Comparison of ENCODE assay signal across 9 cellular contexts in the genomic region with DNA sequence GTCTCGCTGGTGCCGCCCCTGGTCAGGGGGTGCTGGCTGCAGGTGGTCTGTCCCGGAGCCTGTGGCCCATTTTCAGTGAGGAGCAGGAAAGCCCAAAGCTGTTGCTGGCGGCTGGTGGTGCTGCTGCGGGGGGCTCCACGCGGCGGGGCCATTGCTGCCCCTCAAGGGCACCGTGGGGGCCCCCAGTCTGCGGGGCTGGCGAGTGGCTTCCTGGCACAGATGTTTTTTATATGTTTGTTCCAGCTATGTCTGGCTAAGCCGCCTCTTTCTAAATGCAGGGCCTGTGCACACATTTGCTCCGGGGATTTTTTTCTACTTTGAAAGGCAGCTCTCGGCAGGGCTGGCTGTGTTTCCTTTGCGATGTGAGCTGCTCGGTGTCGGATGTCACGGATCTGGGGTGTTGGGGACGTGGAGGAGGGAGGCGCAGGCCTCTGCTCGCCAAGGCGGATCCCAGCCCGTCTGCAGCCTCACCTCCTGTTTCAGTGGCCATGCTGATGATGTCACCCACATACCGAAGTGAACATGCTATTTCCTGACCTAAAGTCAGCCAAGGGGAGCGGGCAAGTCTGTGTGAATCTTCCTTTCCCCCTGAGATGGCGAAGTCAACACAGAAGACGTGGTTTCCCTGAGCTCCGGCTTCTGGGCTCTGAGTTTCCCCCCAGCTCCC.
A peak's percentile ranks its signal among the peaks of the same experiment; 100 is the strongest.
DNase-seq lines count a peak whose midpoint lies in the region; ATAC-seq and TF ChIP-seq lines count a peak whose summit lies in the region.
"Had no signal": no experiment of that assay in that cellular context is flagged by ENCODE, and none has a peak within 500 bp of the region (broad histone marks: within the 10 kb centered on the region; RNA-seq: fewer than 3 reads in every experiment).

No MANE protein-coding gene starts in this region.

- WGBS in mesenchymal stem cell = 37% methylated on average over 27 of the region's 28 CpGs
- WGBS in stomach, 5 donors = 30 to 48% (median 37%) methylated on average over 26 to 28 of the region's 28 CpGs

- no peaks in the 10 kb centered on the region for H3K36me3 ChIP-seq in A673 (ENCODE audit: insufficient read depth, low read length, poor library complexity, severe bottlenecking)
- H3K36me3 ChIP-seq in mesenchymal stem cell (ENCODE audit: control insufficient read depth in 1 of 2, insufficient read depth in 2 of 2, low read depth in 1 of 2, low read length in 2 of 2) = no peaks in the 10 kb centered on the region
- H3K36me3 ChIP-seq in stomach = no peaks in the 10 kb centered on the region

- CTCF ChIA-PET in A673 (lab: Charles Lee) = no interaction called here

- peak overlapping the region; percentile 96 for H4K8ac ChIP-seq in mesenchymal stem cell (ENCODE audit: low read length)

- intact Hi-C loops in A673 (cut with micrococcal nuclease; ENCODE audit: unreplicated experiment) (no loop called here), stomach (cut with DNase I; ENCODE audit: low total_unique reads) (no loop called here)

- peak overlapping the region; percentile 48 to 49 for H3K18ac ChIP-seq in mesenchymal stem cell (ENCODE audit: low read depth in 1 of 2, low read length in 2 of 2)

- no peak for ATAC-seq in HG02938 (IDR thresholded peaks at IDR 0.05; ENCODE audit: unreplicated experiment)
- ATAC-seq: CD8-positive, alpha-beta T cell had no signal

- H2BK120ac ChIP-seq in mesenchymal stem cell (ENCODE audit: low read depth, low read length) = peak overlapping the region; percentile 64

- H3K4me3 ChIP-seq in A673 (ENCODE audit: low read depth, low read length, poor library complexity, severe bottlenecking) (no peak overlapping the region), mesenchymal stem cell (ENCODE audit: insufficient read depth in 1 of 2, low read depth in 1 of 2, low read length in 2 of 2) (peak overlapping the region in 1 of 2 experiments; percentile 34), stomach (no peak overlapping the region)

- H3K27ac ChIP-seq in A673 (ENCODE audit: low read depth, low read length, poor library complexity, severe bottlenecking) (no peak overlapping the region), mesenchymal stem cell (ENCODE audit: low read length, poor library complexity, severe bottlenecking) (peak overlapping the region; percentile 88), stomach (no peak overlapping the region)

- no peak for TF ChIP-seq EP300 in stomach (IDR thresholded peaks at IDR 0.05)

- H4K91ac ChIP-seq in mesenchymal stem cell (ENCODE audit: low read length) = peak overlapping the region; percentile 93

- peaks cover 8% of the 10 kb centered on the region for H3K27me3 Mint-ChIP-seq in endothelial cell (ENCODE audit: unreplicated experiment)

- no peaks in the 10 kb centered on the region for H3K9me3 Mint-ChIP-seq in endothelial cell (ENCODE audit: unreplicated experiment)

- no peak overlapping the region for H3K4me3 Mint-ChIP-seq in endothelial cell (ENCODE audit: unreplicated experiment)
- H3K4me3 Mint-ChIP-seq: CD8-positive, alpha-beta T cell had no signal

- H3K79me1 ChIP-seq in mesenchymal stem cell (replicated peaks; ENCODE audit: low read length, poor library complexity, severe bottlenecking) = no peaks in the 10 kb centered on the region

- H3K9me3 ChIP-seq in A673 (ENCODE audit: low read depth, low read length, poor library complexity, severe bottlenecking) = peaks cover 3% of the 10 kb centered on the region
- H3K9me3 ChIP-seq in mesenchymal stem cell (ENCODE audit: control insufficient read depth, low read length) = peaks cover 11% of the 10 kb centered on the region
- H3K9me3 ChIP-seq in stomach = peaks cover 0 to 10% (median 7%) of the 10 kb centered on the region in 4 donors

- peak overlapping the region; percentile 75 for H3K9ac ChIP-seq in mesenchymal stem cell (ENCODE audit: low read length)

- peak overlapping the region; percentile 52 for H2BK15ac ChIP-seq in mesenchymal stem cell (ENCODE audit: low read depth, poor library complexity, severe bottlenecking)

- no peak for TF ChIP-seq POLR2A in stomach (IDR thresholded peaks at IDR 0.05)

- no peak overlapping the region for H3K23ac ChIP-seq in mesenchymal stem cell (ENCODE audit: low read length in 2 of 2)

- peak overlapping the region; percentile 13 for H3K4me2 ChIP-seq in mesenchymal stem cell (ENCODE audit: low read length, poor library complexity, severe bottlenecking)

- peaks cover 6% of the 10 kb centered on the region for H3K36me3 Mint-ChIP-seq in endothelial cell (ENCODE audit: low read depth, unreplicated experiment)

- H2AFZ ChIP-seq in mesenchymal stem cell (ENCODE audit: low read depth, low read length) = peak overlapping the region; percentile 21

- H2AK5ac ChIP-seq in mesenchymal stem cell (ENCODE audit: low read length, severe bottlenecking) = no peak overlapping the region

- POLR2A ChIA-PET in A673 (lab: Charles Lee; ENCODE audit: low non-redundant PET) = no interaction called here

- H3K27me3 ChIP-seq in A673 (replicated peaks; ENCODE audit: insufficient read depth, low read depth, low read length, poor library complexity) (no peaks in the 10 kb centered on the region), mesenchymal stem cell (ENCODE audit: control insufficient read depth in 1 of 2, insufficient read depth in 1 of 2, low read length in 2 of 2) (peaks cover 0 to 9% of the 10 kb centered on the region in 2 experiments), stomach (peaks cover 0 to 15% (median 0%) of the 10 kb centered on the region in 3 donors)

- peaks cover 20% of the 10 kb centered on the region for H3K4me1 Mint-ChIP-seq in endothelial cell (ENCODE audit: unreplicated experiment)

- TF ChIP-seq CTCF in A673 (conservative IDR thresholded peaks at IDR 0.05; ENCODE audit: low read depth, low read length) (no peak), endothelial cell (IDR thresholded peaks at IDR 0.05; ENCODE audit: unreplicated experiment) (no peak), stomach (IDR thresholded peaks at IDR 0.05) (no peak)

- no TSS peak for BruUV-seq in A673 (replicated peaks; lab: Mats Ljungman, UMichigan)

- H2BK12ac ChIP-seq in mesenchymal stem cell (ENCODE audit: low read length in 2 of 2) = peak overlapping the region in 1 of 2 experiments; percentile 49

- no peak overlapping the region for H3K14ac ChIP-seq in mesenchymal stem cell (ENCODE audit: low read length in 2 of 2)

- H3K4ac ChIP-seq in mesenchymal stem cell (ENCODE audit: low read depth in 1 of 2, low read length in 2 of 2) = peak overlapping the region in 1 of 2 experiments; percentile 83

- peak overlapping the region; percentile 93 for H3K27ac Mint-ChIP-seq in endothelial cell (ENCODE audit: unreplicated experiment)
- H3K27ac Mint-ChIP-seq: CD8-positive, alpha-beta T cell had no signal

- peak overlapping the region; percentile 54 for H2BK5ac ChIP-seq in mesenchymal stem cell (ENCODE audit: low read depth, low read length, poor library complexity, severe bottlenecking)

- peaks cover 10% of the 10 kb centered on the region for H3K4me1 ChIP-seq in A673 (ENCODE audit: insufficient read depth, low read length, poor library complexity, severe bottlenecking)
- H3K4me1 ChIP-seq in mesenchymal stem cell (ENCODE audit: control insufficient read depth, insufficient read depth, low read depth, low read length) = peaks cover 32% of the 10 kb centered on the region
- peaks cover 3 to 21% (median 10%) of the 10 kb centered on the region in 4 donors for H3K4me1 ChIP-seq in stomach

- DNase-seq in A673 (ENCODE audit: low spot score) (peak; percentile 11), NCI-H128 (lab: John Stamatoyannopoulos, UW; ENCODE audit: unreplicated experiment) (peak; percentile 27), endothelial cell (ENCODE audit: low spot score) (peak; percentile 49), mesenchymal stem cell (peak; percentile 84), DMS79 treated with DMSO at 0.1 percent for 48 hours (lab: John Stamatoyannopoulos, UW) (no peak), stomach (no peak), middle frontal gyrus (ENCODE audit: extremely low spot score, low spot score) (no peak)
- DNase-seq: CD8-positive, alpha-beta T cell had no signal

Comparison
In these comparisons a context has a peak if more than half of its experiments do, and no peak if none do; other contexts are left out.
1. DNase-seq: peak in A673 (single experiment), NCI-H128 (single experiment), endothelial cell (single experiment) and mesenchymal stem cell (single experiment); none in DMS79 treated with DMSO at 0.1 percent for 48 hours (single experiment), stomach (single experiment) and middle frontal gyrus (single experiment).